In the genomic region with DNA sequence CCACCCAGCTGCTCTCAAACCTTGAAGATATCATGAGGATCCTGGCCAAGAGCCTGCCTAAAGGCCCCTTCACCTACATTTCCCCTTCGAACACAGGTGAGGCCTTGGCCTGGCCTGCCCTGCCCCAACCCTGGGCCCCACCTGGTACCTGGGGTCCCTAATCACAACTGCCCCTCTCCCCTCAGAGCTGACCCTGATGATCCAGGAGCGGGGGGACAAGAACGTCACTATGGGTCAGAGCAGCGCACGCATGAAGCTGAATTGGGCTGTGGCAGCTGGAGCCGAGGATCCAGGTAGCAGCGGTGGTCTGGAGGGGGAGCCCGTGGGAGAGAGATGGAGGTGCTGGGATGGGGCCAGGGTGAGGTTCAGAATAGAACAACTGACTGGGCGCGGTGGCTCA, we compare ENCODE assay signal across 15 cellular contexts. TPM values are rescaled to one million over a fixed set of nuclear protein-coding genes. Genes with fewer than 3 reads are reported as not detected.
DNase-seq lines count a peak whose midpoint lies in the region; ATAC-seq and TF ChIP-seq lines count a peak whose summit lies in the region.
"Had no signal": no experiment of that assay in that cellular context is flagged by ENCODE, and none has a peak within 500 bp of the region (broad histone marks: within the 10 kb centered on the region; RNA-seq: fewer than 3 reads in every experiment).

No MANE protein-coding gene starts in this region.

- no peak for TF ChIP-seq CTCF in HCT116 (IDR thresholded peaks at IDR 0.05 in 2 of 3, conservative IDR thresholded peaks at IDR 0.05 in 1 of 3; ENCODE audit: borderline replicate concordance in 1 of 3, insufficient read depth in 1 of 3, low read depth in 2 of 3, low read length in 2 of 3)

- RAD21 ChIA-PET in HCT116 (lab: Charles Lee; ENCODE audit: low non-redundant PET in 1 of 2, low total read pairs in 2 of 2, uncharacterized antibody in 2 of 2, unreplicated experiment in 2 of 2), result interaction anchor here in 1 of 2 experiments (0.6 kb wide), 1 partner anchor 38 kb away, joined by 3 read pairs; no protein-coding TSS in a partner anchor

- CTCF ChIA-PET in activated CD8-positive, alpha-beta memory T cell treated with anti-CD3 and anti-CD28 coated beads, Interleukin-2, amount 10 ng/mL, durations not matched to agents 7 days and 5 days (lab: Charles Lee), result interaction anchor here (1.2 to 14.1 kb wide), 3 partner anchors 17 to 40 kb away, joined by 3 to 211 read pairs (median 40); a partner anchor contains a TSS
- CTCF ChIA-PET in HCT116 (lab: Charles Lee), result interaction anchor here (0.8 kb wide), 1 partner anchor 53 kb away, joined by 3 read pairs; no protein-coding TSS in a partner anchor

- H2AFZ ChIP-seq in HCT116 (ENCODE audit: low read depth, low read length, poor library complexity, severe bottlenecking), result no peak overlapping the region

- no peaks in the 10 kb centered on the region for H3K27me3 ChIP-seq in HCT116 (ENCODE audit: insufficient read depth, low read length)

- peaks cover 10 to 40% of the 10 kb centered on the region in 2 experiments for H3K36me3 ChIP-seq in HCT116 (ENCODE audit: control insufficient read depth in 1 of 2, insufficient read depth in 2 of 2, low read length in 2 of 2)

- POLR2A ChIA-PET in HCT116 (lab: Charles Lee), result interaction anchor here (1.4 kb wide), 1 partner anchor 21 kb away, joined by 5 read pairs; a partner anchor contains a TSS

- no peak overlapping the region for H3K4me3 Mint-ChIP-seq in activated CD8-positive, alpha-beta memory T cell treated with anti-CD3 and anti-CD28 coated beads, Interleukin-2, amount 10 ng/mL, durations not matched to agents 7 days and 5 days
- H3K4me3 Mint-ChIP-seq in dendritic cell treated with granulocyte-macrophage colony-stimulating factor and Interleukin-4, amounts not matched to agents 40 ng/mL and 50 ng/mL, for 4 days, result no peak overlapping the region
- no peak overlapping the region for H3K4me3 Mint-ChIP-seq in stimulated activated effector memory CD8-positive, alpha-beta T cell treated with anti-CD3 and anti-CD28 coated beads, Interleukin-12 subunit alpha, Interleukin-12 subunit beta, amount 100 ng/mL, for 72 hours
- H3K4me3 Mint-ChIP-seq: type B pancreatic cell had no signal

- H3K4me1 ChIP-seq in HCT116 (ENCODE audit: control insufficient read depth in 1 of 2, insufficient read depth in 2 of 2, low read length in 2 of 2), result peaks cover 7 to 33% of the 10 kb centered on the region in 2 experiments; a peak in 3 of 4 replicates
- H3K4me1 ChIP-seq: HAP-1 had no signal

- no peak for DNase-seq in activated CD8-positive, alpha-beta memory T cell treated with anti-CD3 and anti-CD28 coated beads, Interleukin-2, amount 10 ng/mL, durations not matched to agents 7 days and 5 days
- DNase-seq in activated CD8-positive, alpha-beta memory T cell treated with anti-CD3 and anti-CD28 coated beads, Interleukin-2, amount 50 U/mL, for 48 hours, result no peak
- DNase-seq in HCT116 (ENCODE audit: low read depth, low spot score) (no peak), OCI-M2 (lab: John Stamatoyannopoulos, UW; ENCODE audit: unreplicated experiment) (no peak), NCI-H510A treated with DMSO at 0.1 percent for 48 hours (lab: John Stamatoyannopoulos, UW) (no peak)
- no peak for DNase-seq in stimulated activated effector memory CD8-positive, alpha-beta T cell treated with anti-CD3 and anti-CD28 coated beads, Interleukin-12 subunit alpha, Interleukin-12 subunit beta, amount 100 ng/mL, for 72 hours (ENCODE audit: low spot score in 2 of 2)
- DNase-seq in stimulated activated CD4-positive, alpha-beta T cell treated with anti-CD3 and anti-CD28 coated beads, Interleukin-4, amount 100 ng/mL, for 24 hours, result no peak
- DNase-seq: mesendoderm; NCI-H1930; NCI-H510A; stimulated activated CD4-positive, alpha-beta T cell treated with anti-CD3 and anti-CD28 coated beads, Interleukin-2, amount 100 ng/mL, for 48 hours had no signal

- H3K36me3 Mint-ChIP-seq in activated CD8-positive, alpha-beta memory T cell treated with anti-CD3 and anti-CD28 coated beads, Interleukin-2, amount 10 ng/mL, durations not matched to agents 7 days and 5 days, result peaks cover 60% of the 10 kb centered on the region
- peaks cover 99% of the 10 kb centered on the region for H3K36me3 Mint-ChIP-seq in dendritic cell treated with granulocyte-macrophage colony-stimulating factor and Interleukin-4, amounts not matched to agents 40 ng/mL and 50 ng/mL, for 4 days (ENCODE audit: low read depth)
- H3K36me3 Mint-ChIP-seq in stimulated activated effector memory CD8-positive, alpha-beta T cell treated with anti-CD3 and anti-CD28 coated beads, Interleukin-12 subunit alpha, Interleukin-12 subunit beta, amount 100 ng/mL, for 72 hours, result peaks cover 100% of the 10 kb centered on the region
- H3K36me3 Mint-ChIP-seq: type B pancreatic cell had no signal

- no peaks in the 10 kb centered on the region for H3K9me2 ChIP-seq in HCT116 (ENCODE audit: insufficient read depth)

- H3K79me2 ChIP-seq in HCT116 (ENCODE audit: insufficient read depth, low read length), result no peaks in the 10 kb centered on the region

- H3K27ac Mint-ChIP-seq in activated CD8-positive, alpha-beta memory T cell treated with anti-CD3 and anti-CD28 coated beads, Interleukin-2, amount 10 ng/mL, durations not matched to agents 7 days and 5 days, result peak overlapping the region; percentile 56
- H3K27ac Mint-ChIP-seq in dendritic cell treated with granulocyte-macrophage colony-stimulating factor and Interleukin-4, amounts not matched to agents 40 ng/mL and 50 ng/mL, for 4 days, result peak overlapping the region; percentile 75
- H3K27ac Mint-ChIP-seq in stimulated activated effector memory CD8-positive, alpha-beta T cell treated with anti-CD3 and anti-CD28 coated beads, Interleukin-12 subunit alpha, Interleukin-12 subunit beta, amount 100 ng/mL, for 72 hours, result peak overlapping the region; percentile 82
- H3K27ac Mint-ChIP-seq: type B pancreatic cell had no signal

- H4K20me1 ChIP-seq in HCT116 (ENCODE audit: insufficient read depth), result no peaks in the 10 kb centered on the region

- intact Hi-C loops in HCT116 (cut with micrococcal nuclease), result no loop called here
- intact Hi-C loops in dendritic cell treated with granulocyte-macrophage colony-stimulating factor and Interleukin-4, amounts not matched to agents 40 ng/mL and 50 ng/mL, for 4 days (cut with micrococcal nuclease), result loop anchor here (5.0 to 10.0 kb wide), 2 partner anchors 34 to 257 kb away; no protein-coding TSS in a partner anchor

- ATAC-seq in activated CD8-positive, alpha-beta memory T cell treated with anti-CD3 and anti-CD28 coated beads, Interleukin-2, amount 10 ng/mL, durations not matched to agents 7 days and 5 days, result no peak
- ATAC-seq in HCT116, result no peak
- no peak for ATAC-seq in stimulated activated effector memory CD8-positive, alpha-beta T cell treated with anti-CD3 and anti-CD28 coated beads, Interleukin-12 subunit alpha, Interleukin-12 subunit beta, amount 100 ng/mL, for 72 hours
- ATAC-seq: sciatic nerve had no signal

- no peak overlapping the region for H3K9ac ChIP-seq in HCT116 (ENCODE audit: low read length)

- H3K4me3 ChIP-seq in HCT116 (replicated peaks in 1 of 2; ENCODE audit: low read depth in 1 of 2, low read length in 2 of 2), result no peak overlapping the region
- H3K4me3 ChIP-seq: HAP-1 had no signal

- no peak for TF ChIP-seq POLR2A in HCT116 (IDR thresholded peaks at IDR 0.05; ENCODE audit: borderline replicate concordance, extremely low read depth, insufficient read depth, insufficient read length)

- no peaks in the 10 kb centered on the region for H3K9me3 ChIP-seq in HCT116 (ENCODE audit: control insufficient read depth in 1 of 2, insufficient read depth in 1 of 2, low read depth in 1 of 2, low read length in 2 of 2)
- H3K9me3 ChIP-seq: HAP-1 had no signal

- H3K9me3 Mint-ChIP-seq in activated CD8-positive, alpha-beta memory T cell treated with anti-CD3 and anti-CD28 coated beads, Interleukin-2, amount 10 ng/mL, durations not matched to agents 7 days and 5 days (ENCODE audit: low read depth), result no peaks in the 10 kb centered on the region
- no peaks in the 10 kb centered on the region for H3K9me3 Mint-ChIP-seq in dendritic cell treated with granulocyte-macrophage colony-stimulating factor and Interleukin-4, amounts not matched to agents 40 ng/mL and 50 ng/mL, for 4 days
- H3K9me3 Mint-ChIP-seq in stimulated activated effector memory CD8-positive, alpha-beta T cell treated with anti-CD3 and anti-CD28 coated beads, Interleukin-12 subunit alpha, Interleukin-12 subunit beta, amount 100 ng/mL, for 72 hours, result no peaks in the 10 kb centered on the region
- H3K9me3 Mint-ChIP-seq: type B pancreatic cell had no signal

- H3K27ac ChIP-seq in HCT116 (ENCODE audit: low read depth, low read length), result peak overlapping the region; percentile 45

- no peak for TF ChIP-seq RAD21 in HCT116 (IDR thresholded peaks at IDR 0.05; ENCODE audit: low read depth)

- no peaks in the 10 kb centered on the region for H3K27me3 Mint-ChIP-seq in activated CD8-positive, alpha-beta memory T cell treated with anti-CD3 and anti-CD28 coated beads, Interleukin-2, amount 10 ng/mL, durations not matched to agents 7 days and 5 days
- no peaks in the 10 kb centered on the region for H3K27me3 Mint-ChIP-seq in dendritic cell treated with granulocyte-macrophage colony-stimulating factor and Interleukin-4, amounts not matched to agents 40 ng/mL and 50 ng/mL, for 4 days
- H3K27me3 Mint-ChIP-seq: type B pancreatic cell had no signal

- H3K4me1 Mint-ChIP-seq in activated CD8-positive, alpha-beta memory T cell treated with anti-CD3 and anti-CD28 coated beads, Interleukin-2, amount 10 ng/mL, durations not matched to agents 7 days and 5 days, result peaks cover 7% of the 10 kb centered on the region
- peaks cover 51% of the 10 kb centered on the region for H3K4me1 Mint-ChIP-seq in dendritic cell treated with granulocyte-macrophage colony-stimulating factor and Interleukin-4, amounts not matched to agents 40 ng/mL and 50 ng/mL, for 4 days (ENCODE audit: low read depth)
- H3K4me1 Mint-ChIP-seq in stimulated activated effector memory CD8-positive, alpha-beta T cell treated with anti-CD3 and anti-CD28 coated beads, Interleukin-12 subunit alpha, Interleukin-12 subunit beta, amount 100 ng/mL, for 72 hours, result peaks cover 45% of the 10 kb centered on the region

- peak overlapping the region; percentile 52; the same call in 1 of the 2 replicates for H3K4me2 ChIP-seq in HCT116 (ENCODE audit: low read length)

- no TSS peak for BruUV-seq in HCT116 (replicated peaks; lab: Mats Ljungman, UMichigan)

TF ChIP-seq in HCT116, 20 proteins besides CTCF, POLR2A, EP300 and RAD21 (continues in another document):
- TF ChIP-seq ZNF274 (IDR thresholded peaks at IDR 0.05; ENCODE audit: low read depth, low read length), result no peak

RNA-seq across cellular contexts. Expression of a gene that starts 17.7 kb away (rescaled TPM):
- 100 to 1,000 TPM; 273 to 311 TPM for total RNA-seq in activated CD8-positive, alpha-beta memory T cell treated with anti-CD3 and anti-CD28 coated beads, Interleukin-2, amount 10 ng/mL, durations not matched to agents 7 days and 5 days
- 152 TPM for total RNA-seq in HCT116 (2021; ENCODE audit: unreplicated experiment)
- 164 and 169 TPM in 2 replicates for polyA plus RNA-seq in HCT116 (2012)

RNA-seq across cellular contexts. Expression of a gene that starts 20.2 kb away (rescaled TPM):
- total RNA-seq in activated CD8-positive, alpha-beta memory T cell treated with anti-CD3 and anti-CD28 coated beads, Interleukin-2, amount 10 ng/mL, durations not matched to agents 7 days and 5 days, result 100 to 1,000 TPM; 276 to 311 TPM
- total RNA-seq in HCT116 (2021; ENCODE audit: unreplicated experiment), result 98.1 TPM
- 127 and 132 TPM in 2 replicates for polyA plus RNA-seq in HCT116 (2012)

RNA-seq across cellular contexts. Expression of a gene that starts 31.6 kb away (rescaled TPM):
- total RNA-seq in activated CD8-positive, alpha-beta memory T cell treated with anti-CD3 and anti-CD28 coated beads, Interleukin-2, amount 10 ng/mL, durations not matched to agents 7 days and 5 days, result 100 to 1,000 TPM; 224 to 236 TPM
- 248 TPM for total RNA-seq in HCT116 (2021; ENCODE audit: unreplicated experiment)
- 238 and 241 TPM in 2 replicates for polyA plus RNA-seq in HCT116 (2012)
